In genomic region chr2:147049888-147050446, GRCh38 we compare ENCODE assay signal across 14 cellular contexts.
"Had no signal": no experiment of that assay in that cellular context is flagged by ENCODE, and none has a peak within 500 bp of the region (broad histone marks: within the 10 kb centered on the region; RNA-seq: fewer than 3 reads in every experiment).

No MANE protein-coding gene starts in this region.

- H3K27me3 ChIP-seq: brain microvascular endothelial cell, tibial artery had no signal

- H3K4me3 ChIP-seq: left ventricle myocardium inferior, prostate gland, tibial artery had no signal

- ATAC-seq: activated CD4-positive, CD25-positive, alpha-beta regulatory T cell treated with anti-CD3 and anti-CD28 coated beads, Interleukin-2, amount 50 U/mL, for 24 hours; right cardiac atrium; T-cell had no signal

- H3K27ac ChIP-seq: brain microvascular endothelial cell, left ventricle myocardium inferior, prostate gland, tibial artery had no signal

- H3K4me1 ChIP-seq: left ventricle myocardium inferior, prostate gland had no signal

- DNase-seq: activated CD4-positive, alpha-beta T cell treated with anti-CD3 and anti-CD28 coated beads, Interleukin-2, amount 50 U/mL, for 1 hour; activated naive CD4-positive, alpha-beta T cell; activated naive CD8-positive, alpha-beta T cell treated with anti-CD3 and anti-CD28 coated beads, Interleukin-2, amount 10 ng/mL, durations not matched to agents 7 days and 5 days; activated T-cell treated with anti-CD3 and anti-CD28 coated beads for 4 hours; brain microvascular endothelial cell; cortex of kidney; effector CD4-positive, alpha-beta T cell; left ventricle myocardium inferior; right cardiac atrium; T-cell; T-helper 9 cell; tibial artery had no signal

- H3K36me3 ChIP-seq: brain microvascular endothelial cell, left ventricle myocardium inferior, prostate gland, tibial artery had no signal

- H3K9me3 ChIP-seq: prostate gland had no signal
